Comparison of ENCODE assay signal across 24 cellular contexts in the genomic region with DNA sequence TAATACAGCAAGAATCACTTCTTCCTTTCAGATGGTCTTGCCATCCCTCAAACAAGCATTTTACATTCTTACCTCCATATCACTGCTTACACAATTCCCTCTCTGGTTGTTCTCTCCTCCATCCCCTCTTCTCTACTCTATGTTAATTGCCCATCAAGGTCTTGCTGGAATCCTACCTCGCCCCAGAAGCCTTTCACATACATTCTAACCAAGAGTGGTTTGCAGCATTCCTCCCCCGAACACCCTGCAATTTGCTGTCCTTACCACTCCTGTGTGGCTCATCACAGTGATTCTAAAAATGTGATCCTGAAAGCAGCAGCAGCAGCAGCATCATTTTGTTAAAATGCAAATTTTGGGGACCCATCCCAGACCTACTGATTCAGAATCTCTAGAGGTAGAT.
"Had no signal": no experiment of that assay in that cellular context is flagged by ENCODE, and none has a peak within 500 bp of the region (broad histone marks: within the 10 kb centered on the region; RNA-seq: fewer than 3 reads in every experiment).

No MANE protein-coding gene starts in this region.

- H3K27me3 ChIP-seq: body of pancreas, dorsolateral prefrontal cortex, hepatocyte, neutrophil, right lobe of liver, suprapubic skin had no signal

- H3K4me3 ChIP-seq: body of pancreas, dorsolateral prefrontal cortex, hepatocyte, right lobe of liver, smooth muscle cell, suprapubic skin had no signal

- FAIRE-seq: TTC549 had no signal

- H3K9me3 Mint-ChIP-seq: activated B cell treated with CpG ODN at 0.5 μM for 24 hours; activated CD8-positive, alpha-beta T cell treated with anti-CD3 and anti-CD28 coated beads for 36 hours; naive thymus-derived CD8-positive, alpha-beta T cell; stimulated activated naive CD8-positive, alpha-beta T cell treated with anti-CD3 and anti-CD28 coated beads, Interleukin-15, amount 100 ng/mL, for 72 hours; T-helper 2 cell treated with Interferon-gamma antibody and Interleukin-4, amounts not matched to agents 5 μg/mL and 100 μg/mL, for 36 hours; type B pancreatic cell had no signal

- H3K4me1 ChIP-seq: body of pancreas, parathyroid adenoma, right lobe of liver, suprapubic skin had no signal

- H3K27me3 Mint-ChIP-seq: activated B cell treated with CpG ODN at 0.5 μM for 24 hours; activated CD4-positive, alpha-beta T cell treated with anti-CD3 and anti-CD28 coated beads, Interleukin-2, amount 10 ng/mL, durations not matched to agents 24 days and 14 days; activated CD8-positive, alpha-beta T cell treated with anti-CD3 and anti-CD28 coated beads for 36 hours; activated naive CD8-positive, alpha-beta T cell treated with anti-CD3 and anti-CD28 coated beads, Interleukin-2, amount 10 ng/mL, durations not matched to agents 7 days and 5 days; naive thymus-derived CD8-positive, alpha-beta T cell; stimulated activated naive CD8-positive, alpha-beta T cell treated with anti-CD3 and anti-CD28 coated beads, Interleukin-15, amount 100 ng/mL, for 72 hours; type B pancreatic cell had no signal

- DNase-seq: activated B cell treated with CpG ODN at 0.5 μM for 24 hours; activated CD4-positive, alpha-beta T cell treated with anti-CD3 and anti-CD28 coated beads, Interleukin-2, amount 10 ng/mL, durations not matched to agents 24 days and 14 days; activated CD8-positive, alpha-beta T cell treated with anti-CD3 and anti-CD28 coated beads for 36 hours; activated naive CD4-positive, alpha-beta T cell treated with Interleukin-2 at 50 U/mL for 16 hours; activated naive CD8-positive, alpha-beta T cell treated with anti-CD3 and anti-CD28 coated beads, Interleukin-2, amount 10 ng/mL, durations not matched to agents 7 days and 5 days; activated T-cell treated with anti-CD3 and anti-CD28 coated beads, Interleukin-2, amount 50 U/mL, for 1 hour; body of pancreas; dorsolateral prefrontal cortex; foreskin fibroblast; left cardiac atrium; naive thymus-derived CD8-positive, alpha-beta T cell; right lobe of liver; stimulated activated CD4-positive, alpha-beta T cell treated with anti-CD3 and anti-CD28 coated beads, Interleukin-4, amount 100 ng/mL, for 1 hour; stimulated activated naive CD8-positive, alpha-beta T cell treated with anti-CD3 and anti-CD28 coated beads, Interleukin-15, amount 100 ng/mL, for 72 hours had no signal

- H3K36me3 ChIP-seq: neutrophil, right lobe of liver, suprapubic skin had no signal

- H3K36me3 Mint-ChIP-seq: type B pancreatic cell had no signal

- H3K4me1 Mint-ChIP-seq: activated B cell treated with CpG ODN at 0.5 μM for 24 hours; activated CD4-positive, alpha-beta T cell treated with anti-CD3 and anti-CD28 coated beads, Interleukin-2, amount 10 ng/mL, durations not matched to agents 24 days and 14 days had no signal

- ATAC-seq: activated CD8-positive, alpha-beta T cell treated with anti-CD3 and anti-CD28 coated beads for 36 hours; body of pancreas; left cardiac atrium; naive thymus-derived CD8-positive, alpha-beta T cell; right lobe of liver; stimulated activated naive CD8-positive, alpha-beta T cell treated with anti-CD3 and anti-CD28 coated beads, Interleukin-15, amount 100 ng/mL, for 72 hours had no signal

- H3K27ac Mint-ChIP-seq: activated B cell treated with CpG ODN at 0.5 μM for 24 hours; activated CD4-positive, alpha-beta T cell treated with anti-CD3 and anti-CD28 coated beads, Interleukin-2, amount 10 ng/mL, durations not matched to agents 24 days and 14 days; activated CD8-positive, alpha-beta T cell treated with anti-CD3 and anti-CD28 coated beads for 36 hours; activated naive CD8-positive, alpha-beta T cell treated with anti-CD3 and anti-CD28 coated beads, Interleukin-2, amount 10 ng/mL, durations not matched to agents 7 days and 5 days; activated T-helper 2 cell treated with anti-CD3 and anti-CD28 coated beads, Interferon-gamma antibody, Interleukin-2, Interleukin-4, amounts not matched to agents 10 μg/mL and 5 μg/mL and 100 μg/mL, durations not matched to agents 14 hours and 24 hours and 36 hours; naive thymus-derived CD8-positive, alpha-beta T cell; stimulated activated naive CD8-positive, alpha-beta T cell treated with anti-CD3 and anti-CD28 coated beads, Interleukin-15, amount 100 ng/mL, for 72 hours; T-helper 2 cell treated with Interferon-gamma antibody and Interleukin-4, amounts not matched to agents 5 μg/mL and 100 μg/mL, for 36 hours; type B pancreatic cell had no signal

- H3K4me3 Mint-ChIP-seq: activated B cell treated with CpG ODN at 0.5 μM for 24 hours; activated CD4-positive, alpha-beta T cell treated with anti-CD3 and anti-CD28 coated beads, Interleukin-2, amount 10 ng/mL, durations not matched to agents 24 days and 14 days; activated CD8-positive, alpha-beta T cell treated with anti-CD3 and anti-CD28 coated beads for 36 hours; activated naive CD8-positive, alpha-beta T cell treated with anti-CD3 and anti-CD28 coated beads, Interleukin-2, amount 10 ng/mL, durations not matched to agents 7 days and 5 days; naive thymus-derived CD8-positive, alpha-beta T cell; stimulated activated naive CD8-positive, alpha-beta T cell treated with anti-CD3 and anti-CD28 coated beads, Interleukin-15, amount 100 ng/mL, for 72 hours; T-helper 2 cell treated with Interferon-gamma antibody and Interleukin-4, amounts not matched to agents 5 μg/mL and 100 μg/mL, for 36 hours; type B pancreatic cell had no signal

- H3K9ac ChIP-seq: parathyroid adenoma had no signal

- H3K27ac ChIP-seq: body of pancreas, epithelial cell of prostate, hepatocyte, neutrophil, parathyroid adenoma, right lobe of liver, suprapubic skin had no signal

- H3K9me3 ChIP-seq: body of pancreas, neutrophil, right lobe of liver, suprapubic skin had no signal
